18 cellular contexts compared by ENCODE assay signal in the genomic region with DNA sequence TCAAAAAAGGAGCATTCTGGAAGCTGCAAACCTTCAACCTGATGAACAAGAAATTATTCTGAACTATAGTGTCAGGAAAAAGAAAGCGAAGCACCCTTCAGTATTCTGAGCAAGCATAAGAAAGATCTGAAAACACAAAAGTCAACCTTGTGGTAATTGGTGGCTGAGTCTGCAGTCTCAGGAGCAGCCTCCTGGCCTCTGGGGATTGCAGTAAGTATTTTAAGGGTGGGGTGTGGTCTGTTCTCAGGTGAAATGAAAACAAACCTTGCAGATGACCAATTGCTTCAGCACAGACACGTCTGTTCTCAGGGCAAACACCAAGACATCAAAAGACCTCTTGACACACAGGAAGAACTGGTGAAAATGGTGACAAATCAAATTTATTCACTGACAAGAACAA.
DNase-seq lines count a peak whose midpoint lies in the region; ATAC-seq and TF ChIP-seq lines count a peak whose summit lies in the region.
"Had no signal": no experiment of that assay in that cellular context is flagged by ENCODE, and none has a peak within 500 bp of the region (broad histone marks: within the 10 kb centered on the region; RNA-seq: fewer than 3 reads in every experiment).

No MANE protein-coding gene starts in this region.

- H3K4me1 Mint-ChIP-seq in GM23338 = peaks cover 59% of the 10 kb centered on the region

- H3K27ac Mint-ChIP-seq in GM23338 = peak overlapping the region; percentile 31; the same call in 1 of the 2 replicates
- H3K27ac Mint-ChIP-seq: CD4-positive, alpha-beta memory T cell had no signal

- no peaks in the 10 kb centered on the region for H3K27me3 ChIP-seq in BLaER1
- no peaks in the 10 kb centered on the region for H3K27me3 ChIP-seq in GM23338 (ENCODE audit: insufficient read depth)
- no peaks in the 10 kb centered on the region for H3K27me3 ChIP-seq in left lung
- H3K27me3 ChIP-seq in ovary = no peaks in the 10 kb centered on the region
- H3K27me3 ChIP-seq: BE2C, Peyer's patch, SJSA1 had no signal

- H3K4me3 ChIP-seq in BLaER1 (no peak overlapping the region), GM23338 (no peak overlapping the region), left lung (no peak overlapping the region), ovary (no peak overlapping the region)
- H3K4me3 ChIP-seq: Peyer's patch, SJSA1 had no signal

- intact Hi-C loops in left lung (cut with DNase I) = no loop called here
- intact Hi-C loops in ovary (cut with DNase I) = no loop called here

- no peaks in the 10 kb centered on the region for H3K9me2 ChIP-seq in GM23338 (ENCODE audit: insufficient read depth)

- H4K20me1 ChIP-seq in BLaER1 (no peaks in the 10 kb centered on the region), GM23338 (replicated peaks; ENCODE audit: insufficient read depth) (no peaks in the 10 kb centered on the region; the same call in 1 of the 2 replicates)

- H3F3A ChIP-seq in GM23338 (replicated peaks; ENCODE audit: low read depth) = peaks cover 6% of the 10 kb centered on the region; the same call in 1 of the 2 replicates

- no peak overlapping the region for H3K9ac ChIP-seq in BLaER1

- H3K4me1 ChIP-seq in BLaER1 = peaks cover 56% of the 10 kb centered on the region
- H3K4me1 ChIP-seq in GM23338 (ENCODE audit: insufficient read depth) = peaks cover 60% of the 10 kb centered on the region
- H3K4me1 ChIP-seq in left lung = peaks cover 0 to 4% of the 10 kb centered on the region in 2 donors
- H3K4me1 ChIP-seq in ovary (ENCODE audit: insufficient read depth) = no peaks in the 10 kb centered on the region
- H3K4me1 ChIP-seq: SJSA1 had no signal

- DNase-seq in GM23338 (ENCODE audit: low spot score) (no peak), NCI-H69 (lab: John Stamatoyannopoulos, UW) (peak; percentile 85), left lung (no peak), DMS114 treated with DMSO at 0.1 percent for 48 hours (lab: John Stamatoyannopoulos, UW; ENCODE audit: unreplicated experiment) (no peak), ovary (no peak)
- no peak for DNase-seq in activated naive CD4-positive, alpha-beta T cell (lab: John Stamatoyannopoulos, UW)
- DNase-seq: BE2C; Calu3; CD4-positive, alpha-beta memory T cell; DMS53; HCEC 1CT; NCI-H1694; NCI-H2107; NCI-H226 had no signal

- no peaks in the 10 kb centered on the region for H3K79me2 ChIP-seq in GM23338 (replicated peaks; ENCODE audit: insufficient read depth)

- TF ChIP-seq CTCF in GM23338 (conservative IDR thresholded peaks at IDR 0.05; ENCODE audit: low read depth in 2 of 2) (no peak), left lung (IDR thresholded peaks at IDR 0.05) (no peak), ovary (IDR thresholded peaks at IDR 0.05) (no peak)

- H2AFZ ChIP-seq in GM23338 = no peak overlapping the region

- 92 to 100% (median 93%) methylated on average over 2 of the region's 2 CpGs for WGBS in ovary, 3 donors

- H3K36me3 ChIP-seq in BLaER1 (peaks cover 22% of the 10 kb centered on the region), GM23338 (ENCODE audit: insufficient read depth) (no peaks in the 10 kb centered on the region), left lung (peaks cover 0 to 1% of the 10 kb centered on the region in 2 donors), ovary (no peaks in the 10 kb centered on the region)
- H3K36me3 ChIP-seq: BE2C, SJSA1 had no signal

- ATAC-seq in GM23338 (no peak), left lung (peak; percentile 74), GM21526 (IDR thresholded peaks at IDR 0.05; ENCODE audit: low FRiP score, unreplicated experiment) (no peak)

- H3K4me3 Mint-ChIP-seq in GM23338 = no peak overlapping the region
- H3K4me3 Mint-ChIP-seq: CD4-positive, alpha-beta memory T cell had no signal

- peaks cover 8% of the 10 kb centered on the region for H3K27me3 Mint-ChIP-seq in GM23338 (ENCODE audit: insufficient read depth, low read depth, poor library complexity)
- H3K27me3 Mint-ChIP-seq: CD4-positive, alpha-beta memory T cell had no signal

- H3K36me3 Mint-ChIP-seq in GM23338 (ENCODE audit: low read depth) = no peaks in the 10 kb centered on the region

- H3K9me3 ChIP-seq in BLaER1 (no peaks in the 10 kb centered on the region), left lung (no peaks in the 10 kb centered on the region), ovary (no peaks in the 10 kb centered on the region)
- H3K9me3 ChIP-seq: BE2C, Peyer's patch, SJSA1 had no signal

- TF ChIP-seq EP300 in ovary (IDR thresholded peaks at IDR 0.05) = no peak

- TF ChIP-seq POLR2A in ovary (IDR thresholded peaks at IDR 0.05) = no peak

- H3K4me2 ChIP-seq in BLaER1 (peak overlapping the region; percentile 22), GM23338 (peak overlapping the region; percentile 45; the same call in 1 of the 2 replicates)

- H3K9me3 Mint-ChIP-seq in GM23338 = no peaks in the 10 kb centered on the region

- H3K27ac ChIP-seq in BLaER1 (no peak overlapping the region), GM23338 (ENCODE audit: low read depth) (peak overlapping the region; percentile 18; the same call in 1 of the 2 replicates), left lung (peak overlapping the region in 1 of 2 donors; percentile 50), ovary (no peak overlapping the region)
- H3K27ac ChIP-seq: Peyer's patch, SJSA1 had no signal

TF ChIP-seq in GM23338, 12 proteins besides CTCF, POLR2A, EP300 and RAD21 (continues in another document):
- TF ChIP-seq ZNF462 (CRISPR knock-in tag; IDR thresholded peaks at IDR 0.05) = no peak
- no peak for TF ChIP-seq STAT1 (IDR thresholded peaks at IDR 0.05; ENCODE audit: unreplicated experiment)
- TF ChIP-seq POLR2AphosphoS5 (IDR thresholded peaks at IDR 0.05; ENCODE audit: low read depth) = no peak
- TF ChIP-seq NANOG (IDR thresholded peaks at IDR 0.05; ENCODE audit: borderline replicate concordance) = no peak
- no peak for TF ChIP-seq EZH2 (IDR thresholded peaks at IDR 0.05; ENCODE audit: low read depth, unreplicated experiment)
- TF ChIP-seq JUNB (IDR thresholded peaks at IDR 0.05; ENCODE audit: unreplicated experiment) = no peak
- TF ChIP-seq CREB1 (CRISPR knock-in tag; IDR thresholded peaks at IDR 0.05; ENCODE audit: low read depth) = no peak
- TF ChIP-seq EZH2phosphoT487 (IDR thresholded peaks at IDR 0.05; ENCODE audit: unreplicated experiment) = no peak
- TF ChIP-seq ZNF331 (CRISPR knock-in tag; IDR thresholded peaks at IDR 0.05; ENCODE audit: low read depth) = no peak
